Comparison of ENCODE assay signal across 1 cellular context in the genomic region with DNA sequence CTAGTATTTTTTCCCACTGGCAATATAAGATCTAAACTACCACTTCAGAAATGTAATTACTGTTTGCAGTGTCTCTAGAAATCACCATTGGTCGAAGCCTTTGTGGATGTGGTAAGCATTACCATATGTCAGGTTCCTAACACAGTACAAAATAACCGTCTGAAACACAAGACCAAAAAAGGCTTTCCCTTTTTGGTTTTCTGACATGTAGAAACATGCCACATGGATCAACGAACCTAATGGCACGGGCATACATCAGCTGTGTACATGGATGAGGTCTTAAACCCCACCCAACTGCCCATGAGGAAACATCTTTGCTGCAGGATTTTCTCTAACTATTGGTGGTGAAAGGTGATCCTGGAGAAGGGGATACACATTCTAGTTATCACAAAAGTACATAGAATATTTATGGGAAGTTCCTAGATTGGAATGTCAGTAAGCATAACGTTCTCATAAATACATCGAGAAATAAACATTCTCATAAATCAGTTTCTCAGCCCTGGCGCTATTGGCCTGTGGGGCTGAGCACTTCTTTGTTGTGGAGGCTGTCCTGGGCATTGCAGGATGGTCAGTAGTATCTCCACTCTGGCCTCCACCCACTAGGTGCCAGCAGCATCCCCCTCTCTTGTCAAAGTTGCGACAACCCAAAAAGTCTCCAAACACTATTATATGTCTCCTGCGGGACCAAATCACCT.
TF ChIP-seq lines count a peak whose summit lies in the region.

No MANE protein-coding gene starts in this region.

TF ChIP-seq in HepG2, 621 proteins besides CTCF, POLR2A, EP300 and RAD21:
- TF ChIP-seq ZSCAN9 (CRISPR knock-in tag; IDR thresholded peaks at IDR 0.05; ENCODE audit: borderline replicate concordance) (no peak), ZNF574 (CRISPR knock-in tag; IDR thresholded peaks at IDR 0.05) (peak; percentile 54; the same call in 1 of the 2 replicates)
